ENCODE assay signal across 23 cellular contexts in the genomic region with DNA sequence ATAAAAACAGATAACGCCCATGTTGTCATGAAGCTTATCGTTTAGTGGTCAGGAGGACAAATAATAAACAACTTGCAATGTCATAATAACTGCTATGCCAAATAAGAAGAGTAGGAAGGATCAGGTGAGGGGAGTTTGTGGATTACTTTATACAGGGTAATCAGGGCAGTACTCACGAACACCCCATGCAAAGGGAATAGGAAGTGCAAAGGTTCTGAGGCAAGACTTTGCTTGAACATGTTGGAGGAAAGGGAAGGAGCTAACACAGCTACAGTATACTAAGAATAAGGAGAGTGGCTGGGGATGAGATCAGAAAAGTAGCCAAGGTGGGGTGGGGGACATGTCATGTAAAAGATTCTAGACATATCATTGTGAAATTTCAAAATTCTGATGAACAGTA.
DNase-seq lines count a peak whose midpoint lies in the region; ATAC-seq and TF ChIP-seq lines count a peak whose summit lies in the region.
"Had no signal": no experiment of that assay in that cellular context is flagged by ENCODE, and none has a peak within 500 bp of the region (broad histone marks: within the 10 kb centered on the region; RNA-seq: fewer than 3 reads in every experiment).

No MANE protein-coding gene starts in this region.

- H3K4me3 ChIP-seq in HL-60 (replicated peaks; ENCODE audit: insufficient read depth, low read length) (no peak overlapping the region), upper lobe of right lung (no peak overlapping the region)
- H3K4me3 ChIP-seq: BLaER1 treated with 17β-estradiol and CSF1 and Interleukin-3, amounts not matched to agents 10 nM and 100 nM; GM12878 had no signal

- H3K9me3 ChIP-seq in upper lobe of right lung, result no peaks in the 10 kb centered on the region
- H3K9me3 ChIP-seq: BLaER1 treated with 17β-estradiol and CSF1 and Interleukin-3, amounts not matched to agents 10 nM and 100 nM had no signal

- no peaks in the 10 kb centered on the region for H3K36me3 ChIP-seq in upper lobe of right lung
- H3K36me3 ChIP-seq: BLaER1 treated with 17β-estradiol and CSF1 and Interleukin-3, amounts not matched to agents 10 nM and 100 nM had no signal

- DNase-seq in CD1c-positive myeloid dendritic cell (ENCODE audit: extremely low spot score), result peak; percentile 19
- peak; percentile 21 to 23 for DNase-seq in HL-60 (ENCODE audit: low read depth in 1 of 2, low spot score in 1 of 2)
- DNase-seq in upper lobe of right lung, result no peak
- no peak for DNase-seq in activated T-cell treated with anti-CD3 and anti-CD28 coated beads, Interleukin-2, amount 50 U/mL, for 4 hours
- DNase-seq in AG08395 (ENCODE audit: low spot score), result no peak
- DNase-seq: 8988T; ACHN; AML-193; CD4-positive, alpha-beta memory T cell; CD4-positive, CD25-positive, alpha-beta regulatory T cell; CD8-positive, alpha-beta memory T cell; COR-L47; DMS 273 treated with DMSO at 0.1 percent for 48 hours; DMS153; DMS53; DMS79; DND-41; EL; GDM1 had no signal

- peaks cover 2% of the 10 kb centered on the region for H3K36me3 Mint-ChIP-seq in activated T-cell treated with anti-CD3 and anti-CD28 coated beads, Interleukin-2, amount 50 U/mL, for 4 hours (ENCODE audit: insufficient read depth)
- H3K36me3 Mint-ChIP-seq: CD4-positive, CD25-positive, alpha-beta regulatory T cell had no signal

- intact Hi-C loops in upper lobe of right lung (cut with DNase I), result no loop called here

- TF ChIP-seq CTCF in HL-60 (IDR thresholded peaks at IDR 0.05; ENCODE audit: insufficient read depth, low read length), result no peak
- no peak for TF ChIP-seq CTCF in upper lobe of right lung (IDR thresholded peaks at IDR 0.05)

- no peaks in the 10 kb centered on the region for H3K9me3 Mint-ChIP-seq in activated T-cell treated with anti-CD3 and anti-CD28 coated beads, Interleukin-2, amount 50 U/mL, for 4 hours
- H3K9me3 Mint-ChIP-seq: CD8-positive, alpha-beta memory T cell had no signal

- no peak overlapping the region for H3K4me3 Mint-ChIP-seq in activated T-cell treated with anti-CD3 and anti-CD28 coated beads, Interleukin-2, amount 50 U/mL, for 4 hours
- H3K4me3 Mint-ChIP-seq: B cell; CD4-positive, alpha-beta memory T cell; CD4-positive, CD25-positive, alpha-beta regulatory T cell; CD8-positive, alpha-beta memory T cell had no signal

- H3K27ac ChIP-seq in HL-60 (replicated peaks) (no peak overlapping the region), upper lobe of right lung (no peak overlapping the region)
- H3K27ac ChIP-seq: BLaER1 treated with 17β-estradiol and CSF1 and Interleukin-3, amounts not matched to agents 10 nM and 100 nM; C4-2B had no signal

- peak; percentile 52 for ATAC-seq in upper lobe of right lung
- no peak for ATAC-seq in activated T-cell treated with anti-CD3 and anti-CD28 coated beads, Interleukin-2, amount 50 U/mL, for 4 hours
- ATAC-seq: GM12878 had no signal

- H3K4me1 Mint-ChIP-seq in activated T-cell treated with anti-CD3 and anti-CD28 coated beads, Interleukin-2, amount 50 U/mL, for 4 hours (ENCODE audit: low read depth), result no peaks in the 10 kb centered on the region
- H3K4me1 Mint-ChIP-seq: B cell; CD4-positive, alpha-beta memory T cell; CD8-positive, alpha-beta memory T cell had no signal

- H3K27me3 Mint-ChIP-seq in activated T-cell treated with anti-CD3 and anti-CD28 coated beads, Interleukin-2, amount 50 U/mL, for 4 hours (ENCODE audit: low read depth), result no peaks in the 10 kb centered on the region
- H3K27me3 Mint-ChIP-seq: B cell; CD4-positive, alpha-beta memory T cell; CD8-positive, alpha-beta memory T cell had no signal

- H3K4me1 ChIP-seq in upper lobe of right lung, result no peaks in the 10 kb centered on the region

- H3K27me3 ChIP-seq in HL-60 (ENCODE audit: insufficient read depth, poor library complexity, severe bottlenecking) (no peaks in the 10 kb centered on the region), upper lobe of right lung (no peaks in the 10 kb centered on the region)
- H3K27me3 ChIP-seq: BLaER1 treated with 17β-estradiol and CSF1 and Interleukin-3, amounts not matched to agents 10 nM and 100 nM had no signal

Comparison
In these comparisons a context has a peak if more than half of its experiments do, and no peak if none do; other contexts are left out.
1. DNase-seq: peak in CD1c-positive myeloid dendritic cell (single experiment) and HL-60 (2 of 2); none in upper lobe of right lung (single experiment), activated T-cell treated with anti-CD3 and anti-CD28 coated beads, Interleukin-2, amount 50 U/mL, for 4 hours (single experiment) and AG08395 (single experiment).